In genomic region chr11:109939176-109939810, GRCh38 we compare ENCODE assay signal across 8 cellular contexts.
A peak's percentile ranks its signal among the peaks of the same experiment; 100 is the strongest.
DNase-seq lines count a peak whose midpoint lies in the region; ATAC-seq, FAIRE-seq and TF ChIP-seq lines count a peak whose summit lies in the region.

No MANE protein-coding gene starts in this region.

- H3K27me3 ChIP-seq in astrocyte (ENCODE audit: insufficient read depth, low read length), result no peaks in the 10 kb centered on the region
- no peaks in the 10 kb centered on the region for H3K27me3 ChIP-seq in thyroid gland

- H3K36me3 ChIP-seq in astrocyte (ENCODE audit: insufficient read depth, low read length) (no peaks in the 10 kb centered on the region), thyroid gland (no peaks in the 10 kb centered on the region)

- no peaks in the 10 kb centered on the region for H3K4me1 ChIP-seq in astrocyte (ENCODE audit: insufficient read depth, low read length)
- H3K4me1 ChIP-seq in thyroid gland, result no peaks in the 10 kb centered on the region

- peak; percentile 17 for FAIRE-seq in astrocyte (lab: Jason Lieb, UNC)

- intact Hi-C loops in thyroid gland (cut with DNase I), result no loop called here

- H3K9me3 Mint-ChIP-seq in astrocyte (ENCODE audit: unreplicated experiment), result no peaks in the 10 kb centered on the region

- DNase-seq in D341Med (ENCODE audit: low spot score), result peak; percentile 60
- DNase-seq in HEK293T (ENCODE audit: extremely low spot score), result peak; percentile 52
- peak; percentile 46 for DNase-seq in NCI-H2196 treated with DMSO at 0.1 percent for 48 hours (lab: John Stamatoyannopoulos, UW; ENCODE audit: unreplicated experiment)
- peak; percentile 81 for DNase-seq in astrocyte (ENCODE audit: low read depth)
- DNase-seq in iPS DF 4.7 (ENCODE audit: extremely low read depth, low spot score), result peak; percentile 14
- peak; percentile 58 to 61 for DNase-seq in thyroid gland

- no peaks in the 10 kb centered on the region for H3K36me3 Mint-ChIP-seq in astrocyte (ENCODE audit: low read depth, unreplicated experiment)

- POLR2A ChIA-PET in HEK293T (lab: Yijun Ruan, JAX), result no interaction called here

- H3K27ac ChIP-seq in astrocyte (ENCODE audit: low read depth, low read length), result no peak overlapping the region
- H3K27ac ChIP-seq in thyroid gland, result no peak overlapping the region

- peak; percentile 65 for TF ChIP-seq CTCF in astrocyte (IDR thresholded peaks at IDR 0.05; ENCODE audit: insufficient read depth, low read depth, low read length)
- TF ChIP-seq CTCF in thyroid gland (IDR thresholded peaks at IDR 0.05), result peak in 4 of 6 experiments; percentile 38 to 67 (median 60)

- no peaks in the 10 kb centered on the region for H4K20me1 ChIP-seq in astrocyte (ENCODE audit: insufficient read depth, low read length)

- H3K4me1 Mint-ChIP-seq in astrocyte (ENCODE audit: low read depth, unreplicated experiment), result no peaks in the 10 kb centered on the region

- no peak for TF ChIP-seq POLR2A in thyroid gland (IDR thresholded peaks at IDR 0.05)

- H3K4me3 ChIP-seq in astrocyte (ENCODE audit: insufficient read depth, low read depth, low read length) (no peak overlapping the region), thyroid gland (replicated peaks in 1 of 3) (no peak overlapping the region)

- no peak overlapping the region for H3K4me2 ChIP-seq in astrocyte (ENCODE audit: low read length)

- 0% methylated on average over 1 of the region's 1 CpG for WGBS in thyroid gland, 2 donors

- ATAC-seq in HG02571 (IDR thresholded peaks at IDR 0.05; ENCODE audit: unreplicated experiment), result no peak
- ATAC-seq in HG03460 (IDR thresholded peaks at IDR 0.05; ENCODE audit: unreplicated experiment), result no peak

- H3K27ac Mint-ChIP-seq in astrocyte (ENCODE audit: unreplicated experiment), result no peak overlapping the region

- H2AFZ ChIP-seq in astrocyte (ENCODE audit: low read depth, low read length), result no peak overlapping the region

- H3K9me3 ChIP-seq in astrocyte (ENCODE audit: insufficient read depth, low read depth, low read length), result no peaks in the 10 kb centered on the region
- no peaks in the 10 kb centered on the region for H3K9me3 ChIP-seq in thyroid gland

- H3K79me2 ChIP-seq in astrocyte (ENCODE audit: insufficient read depth, low read length), result no peaks in the 10 kb centered on the region

- CTCF ChIA-PET in HEK293T (lab: Yijun Ruan, JAX), result interaction anchor here (0.6 to 1.4 kb wide), 5 partner anchors 76 to 510 kb away, joined by 3 to 9 read pairs (median 5); no protein-coding TSS in a partner anchor

- H3K4me3 Mint-ChIP-seq in astrocyte (ENCODE audit: unreplicated experiment), result no peak overlapping the region

- H3K27me3 Mint-ChIP-seq in astrocyte (ENCODE audit: low read depth, unreplicated experiment), result no peaks in the 10 kb centered on the region

- H3K9ac ChIP-seq in astrocyte (ENCODE audit: low read length), result no peak overlapping the region

TF ChIP-seq in HEK293T, 16 proteins besides CTCF, POLR2A, EP300 and RAD21:
- TF ChIP-seq FOXA1 (IDR thresholded peaks at IDR 0.05) (no peak), FOXK2 (IDR thresholded peaks at IDR 0.05) (no peak), ELF4 (IDR thresholded peaks at IDR 0.05) (no peak), PKNOX1 (IDR thresholded peaks at IDR 0.05) (no peak), ARNT (IDR thresholded peaks at IDR 0.05) (no peak), SP1 (IDR thresholded peaks at IDR 0.05) (no peak), BHLHE40 (IDR thresholded peaks at IDR 0.05; ENCODE audit: borderline replicate concordance) (no peak), L3MBTL2 (conservative IDR thresholded peaks at IDR 0.05) (no peak), TARDBP (IDR thresholded peaks at IDR 0.05) (no peak), LEF1 (IDR thresholded peaks at IDR 0.05; ENCODE audit: borderline replicate concordance) (no peak)

Comparison
In these comparisons a context has a peak if more than half of its experiments do, and no peak if none do; other contexts are left out.
1. DNase-seq: peak in every context shown above with its lines; median percentile 81 in astrocyte; 60 in D341Med; 60 in thyroid gland; 52 in HEK293T; 46 in NCI-H2196 treated with DMSO at 0.1 percent for 48 hours; 14 in iPS DF 4.7.